ENCODE assay signal across 1 cellular context in the genomic region with DNA sequence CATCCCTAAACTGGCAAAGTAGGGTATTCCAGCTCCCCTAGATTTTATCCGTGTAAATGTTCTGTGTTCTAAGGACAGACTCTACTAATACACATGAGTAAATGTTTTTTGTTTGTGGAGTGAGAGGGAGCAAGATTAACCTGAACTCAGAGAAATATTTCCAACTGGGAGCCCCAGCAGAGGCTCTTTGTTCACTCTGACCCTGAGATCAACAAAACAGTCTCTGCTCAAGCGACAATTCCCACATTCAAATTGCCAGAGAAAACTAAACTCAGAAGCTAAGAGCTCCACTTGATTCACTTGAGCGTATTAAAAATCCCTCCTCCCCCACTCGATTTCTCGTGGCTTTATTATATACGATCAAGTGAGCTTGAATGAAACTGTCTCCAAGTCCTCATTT.
TF ChIP-seq lines count a peak whose summit lies in the region.

No MANE protein-coding gene starts in this region.

TF ChIP-seq in GM23338, 12 proteins besides CTCF, POLR2A, EP300 and RAD21:
- TF ChIP-seq REST (IDR thresholded peaks at IDR 0.05; ENCODE audit: unreplicated experiment): no peak
- TF ChIP-seq, protein P1, sequence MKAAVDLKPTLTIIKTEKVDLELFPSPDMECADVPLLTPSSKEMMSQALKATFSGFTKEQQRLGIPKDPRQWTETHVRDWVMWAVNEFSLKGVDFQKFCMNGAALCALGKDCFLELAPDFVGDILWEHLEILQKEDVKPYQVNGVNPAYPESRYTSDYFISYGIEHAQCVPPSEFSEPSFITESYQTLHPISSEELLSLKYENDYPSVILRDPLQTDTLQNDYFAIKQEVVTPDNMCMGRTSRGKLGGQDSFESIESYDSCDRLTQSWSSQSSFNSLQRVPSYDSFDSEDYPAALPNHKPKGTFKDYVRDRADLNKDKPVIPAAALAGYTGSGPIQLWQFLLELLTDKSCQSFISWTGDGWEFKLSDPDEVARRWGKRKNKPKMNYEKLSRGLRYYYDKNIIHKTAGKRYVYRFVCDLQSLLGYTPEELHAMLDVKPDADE (IDR thresholded peaks at IDR 0.05): no peak
